ENCODE assay signal across 8 cellular contexts in the genomic region with DNA sequence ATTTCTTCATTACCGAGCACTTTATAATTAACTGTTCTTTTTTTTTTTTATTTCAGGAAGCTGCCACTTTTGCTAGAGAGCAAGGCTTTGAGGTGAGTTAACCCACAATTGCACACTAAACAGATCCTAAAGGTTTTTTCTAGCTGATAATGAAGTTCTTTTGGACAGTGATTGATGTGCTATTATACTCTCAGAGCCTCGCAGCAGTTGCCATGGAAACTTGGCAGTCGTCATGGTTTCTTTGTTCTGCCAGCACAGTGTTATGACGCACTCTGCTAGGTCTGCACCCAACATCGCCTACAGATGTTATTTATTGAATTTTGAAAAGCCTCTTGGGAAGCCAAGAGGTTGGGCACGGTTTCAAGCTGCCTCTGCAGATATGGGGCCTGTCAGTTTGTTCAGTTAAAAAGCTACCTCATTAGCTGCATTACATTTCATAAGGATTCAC.
DNase-seq lines count a peak whose midpoint lies in the region; ATAC-seq, FAIRE-seq and TF ChIP-seq lines count a peak whose summit lies in the region.

No MANE protein-coding gene starts in this region.

- DNase-seq in A549 (ENCODE audit: low read depth in 1 of 2, low spot score in 1 of 2): peak; percentile 41 to 87
- peak; percentile 55 for DNase-seq in H54 (ENCODE audit: insufficient read length, low spot score)
- peak; percentile 81 to 97 for DNase-seq in NCI-H446 (lab: John Stamatoyannopoulos, UW)
- peak; percentile 87 for DNase-seq in activated CD8-positive, alpha-beta memory T cell treated with anti-CD3 and anti-CD28 coated beads, Interleukin-2, amount 10 ng/mL, durations not matched to agents 7 days and 5 days
- DNase-seq in endodermal cell: no peak
- peak; percentile 50 to 71 (median 64) for DNase-seq in mucosa of descending colon
- peak; percentile 61 for DNase-seq in stimulated activated CD8-positive, alpha-beta memory T cell treated with anti-CD3 and anti-CD28 coated beads, Interleukin-4, amount 100 ng/mL, for 24 hours (ENCODE audit: low read depth)

- H3K27me3 ChIP-seq in endodermal cell (ENCODE audit: control insufficient read depth, insufficient read depth, low read length, poor library complexity, severe bottlenecking): no peaks in the 10 kb centered on the region

- 63% methylated on average over 6 of the region's 6 CpGs for WGBS in A549 (ENCODE audit: missing lambda C conversion rate)
- 89% methylated on average over 6 of the region's 6 CpGs; no CpG with 5 or more reads in 1 of the 2 experiments for WGBS in endodermal cell (ENCODE audit: insufficient coverage in 1 of 2, insufficient read length in 1 of 2), 2 experiments

- H3K9me3 ChIP-seq in A549 (no peaks in the 10 kb centered on the region), endodermal cell (ENCODE audit: control insufficient read depth, low read length) (no peaks in the 10 kb centered on the region), mucosa of descending colon (no peaks in the 10 kb centered on the region)

- no peak for TF ChIP-seq EP300 in A549 (IDR thresholded peaks at IDR 0.05)

- H3K4me1 ChIP-seq in A549 (peaks cover 5% of the 10 kb centered on the region; the same call in 1 of the 3 replicates), endodermal cell (ENCODE audit: control insufficient read depth, insufficient read depth, low read length) (peaks cover 9% of the 10 kb centered on the region), mucosa of descending colon (ENCODE audit: low read depth) (peaks cover 5% of the 10 kb centered on the region)

- H3K36me3 ChIP-seq in endodermal cell (ENCODE audit: control insufficient read depth, insufficient read depth, low read length) (peaks cover 4% of the 10 kb centered on the region), mucosa of descending colon (ENCODE audit: low read depth) (no peaks in the 10 kb centered on the region)

- CTCF ChIA-PET in A549 (lab: Yijun Ruan, JAX): no interaction called here
- CTCF ChIA-PET in activated CD8-positive, alpha-beta memory T cell treated with anti-CD3 and anti-CD28 coated beads, Interleukin-2, amount 10 ng/mL, durations not matched to agents 7 days and 5 days (lab: Charles Lee): interaction anchor here (2.4 kb wide), 1 partner anchor 646 kb away, joined by 7 read pairs; a partner anchor contains a TSS

- intact Hi-C loops in mucosa of descending colon (cut with DNase I, micrococcal nuclease): no loop called here

- H3K27ac ChIP-seq in A549: no peak overlapping the region; a peak in 1 of 6 replicates
- H3K27ac ChIP-seq in endodermal cell (ENCODE audit: low read depth, low read length): peak overlapping the region; percentile 74

- POLR2A ChIA-PET in A549 (lab: Yijun Ruan, JAX): no interaction called here

- ATAC-seq in A549 (peak; percentile 68 to 92; a peak in 5 of 6 replicates), mucosa of descending colon (peak; percentile 82), GM21381 (IDR thresholded peaks at IDR 0.05; ENCODE audit: unreplicated experiment) (no peak)
- ATAC-seq in activated CD8-positive, alpha-beta memory T cell treated with anti-CD3 and anti-CD28 coated beads, Interleukin-2, amount 10 ng/mL, durations not matched to agents 7 days and 5 days: peak; percentile 54

- no peak overlapping the region for H3K9ac ChIP-seq in endodermal cell (ENCODE audit: extremely low read depth, low read length, poor library complexity, severe bottlenecking)

- no peaks in the 10 kb centered on the region for H3K9me3 Mint-ChIP-seq in activated CD8-positive, alpha-beta memory T cell treated with anti-CD3 and anti-CD28 coated beads, Interleukin-2, amount 10 ng/mL, durations not matched to agents 7 days and 5 days (ENCODE audit: low read depth)
- H3K9me3 Mint-ChIP-seq in endodermal cell: no peaks in the 10 kb centered on the region

- no peak for TF ChIP-seq CTCF in A549 (IDR thresholded peaks at IDR 0.05)
- no peak for TF ChIP-seq CTCF in endodermal cell (conservative IDR thresholded peaks at IDR 0.05)
- no peak for TF ChIP-seq CTCF in mucosa of descending colon (IDR thresholded peaks at IDR 0.05)

- H3K4me2 ChIP-seq in A549: 0 out of 3 replicates have a peak overlapping the region, but pooled peaks have one; percentile 8

- H3K27ac Mint-ChIP-seq in activated CD8-positive, alpha-beta memory T cell treated with anti-CD3 and anti-CD28 coated beads, Interleukin-2, amount 10 ng/mL, durations not matched to agents 7 days and 5 days: peak overlapping the region; percentile 57
- H3K27ac Mint-ChIP-seq in endodermal cell: no peak overlapping the region

- no peak for FAIRE-seq in A549 (lab: Jason Lieb, UNC)
- peak; percentile 100 for FAIRE-seq in H54 (lab: Jason Lieb, UNC)

- TF ChIP-seq POLR2A in A549 (IDR thresholded peaks at IDR 0.05; ENCODE audit: low read length) (no peak), H54 (IDR thresholded peaks at IDR 0.05; ENCODE audit: low read depth, low read length) (no peak)

- H3K36me3 Mint-ChIP-seq in activated CD8-positive, alpha-beta memory T cell treated with anti-CD3 and anti-CD28 coated beads, Interleukin-2, amount 10 ng/mL, durations not matched to agents 7 days and 5 days: peaks cover 7% of the 10 kb centered on the region
- H3K36me3 Mint-ChIP-seq in endodermal cell (ENCODE audit: low read depth): no peaks in the 10 kb centered on the region

- no peaks in the 10 kb centered on the region for H3K27me3 Mint-ChIP-seq in activated CD8-positive, alpha-beta memory T cell treated with anti-CD3 and anti-CD28 coated beads, Interleukin-2, amount 10 ng/mL, durations not matched to agents 7 days and 5 days
- H3K27me3 Mint-ChIP-seq in endodermal cell (ENCODE audit: insufficient read depth): no peaks in the 10 kb centered on the region

- TF ChIP-seq RAD21 in A549 (conservative IDR thresholded peaks at IDR 0.05 in 1 of 2, IDR thresholded peaks at IDR 0.05 in 1 of 2): no peak

- H3K4me3 ChIP-seq in A549 (no peak overlapping the region), endodermal cell (ENCODE audit: low read length) (no peak overlapping the region), mucosa of descending colon (no peak overlapping the region)

- no peak overlapping the region for H3K4me3 Mint-ChIP-seq in activated CD8-positive, alpha-beta memory T cell treated with anti-CD3 and anti-CD28 coated beads, Interleukin-2, amount 10 ng/mL, durations not matched to agents 7 days and 5 days
- no peak overlapping the region for H3K4me3 Mint-ChIP-seq in endodermal cell

- peaks cover 51% of the 10 kb centered on the region for H3K4me1 Mint-ChIP-seq in activated CD8-positive, alpha-beta memory T cell treated with anti-CD3 and anti-CD28 coated beads, Interleukin-2, amount 10 ng/mL, durations not matched to agents 7 days and 5 days
- peaks cover 14% of the 10 kb centered on the region for H3K4me1 Mint-ChIP-seq in endodermal cell

TF ChIP-seq in A549, 52 proteins besides CTCF, POLR2A, EP300 and RAD21:
- no peak for TF ChIP-seq CBX8 (IDR thresholded peaks at IDR 0.05)
- TF ChIP-seq HOXB5 (CRISPR knock-in tag; IDR thresholded peaks at IDR 0.05): peak; percentile 98
- no peak for TF ChIP-seq HDAC2 (IDR thresholded peaks at IDR 0.05)
- no peak for TF ChIP-seq KDM5A (IDR thresholded peaks at IDR 0.05)
- no peak for TF ChIP-seq FOXS1 (CRISPR knock-in tag; IDR thresholded peaks at IDR 0.05)
- TF ChIP-seq TFCP2L1 (CRISPR knock-in tag; IDR thresholded peaks at IDR 0.05): no peak
